32 cellular contexts compared by ENCODE assay signal in the genomic region with DNA sequence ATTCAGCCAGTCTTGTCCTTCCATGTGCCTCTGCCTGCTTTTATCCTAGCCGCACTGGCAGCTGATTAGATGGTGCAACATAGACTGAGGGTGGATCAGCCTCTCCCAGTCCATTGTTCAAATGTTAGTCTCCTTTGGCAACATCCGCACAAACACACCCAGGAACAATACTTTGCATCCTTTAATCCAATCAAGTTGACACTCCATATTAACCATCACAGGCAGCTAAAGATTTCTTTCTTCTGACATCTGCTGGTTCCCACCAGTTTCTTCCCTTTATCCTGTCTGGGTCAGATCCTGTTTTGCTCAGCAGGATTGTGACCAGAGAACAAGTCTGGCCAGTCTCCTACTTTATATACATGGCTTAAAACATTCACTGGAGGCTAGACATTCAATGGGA.
"Had no signal": no experiment of that assay in that cellular context is flagged by ENCODE, and none has a peak within 500 bp of the region (broad histone marks: within the 10 kb centered on the region; RNA-seq: fewer than 3 reads in every experiment).

No MANE protein-coding gene starts in this region.

- ATAC-seq: activated CD4-positive, CD25-positive, alpha-beta regulatory T cell treated with anti-CD3 and anti-CD28 coated beads, Interleukin-2, amount 50 U/mL, for 24 hours; heart right ventricle; left lobe of liver; lower lobe of right lung; pancreas; stimulated activated naive B cell treated with anti-CD40 and anti-IgM and Interleukin-4, amounts not matched to agents 10 μg/mL and 1 μg/mL and 100 μg/mL, for 72 hours; upper lobe of right lung had no signal

- H3K27ac Mint-ChIP-seq: nephron progenitor cell; stimulated activated naive B cell treated with anti-CD40 and anti-IgM and Interleukin-4, amounts not matched to agents 10 μg/mL and 1 μg/mL and 100 μg/mL, for 72 hours; T-helper 1 cell treated with Interleukin-12 subunit alpha and Interleukin-12 subunit beta and Interleukin-4 antibody, amounts not matched to agents 30 μg/mL and 1 μg/mL, for 36 hours had no signal

- H3K4me1 ChIP-seq: esophagus squamous epithelium, heart right ventricle, lower lobe of right lung, pancreas, prostate gland, right atrium auricular region, stomach, upper lobe of right lung had no signal

- H3K27ac ChIP-seq: epithelial cell of prostate, esophagus squamous epithelium, heart right ventricle, lower lobe of right lung, pancreas, prostate gland, right atrium auricular region, stomach, thyroid gland, upper lobe of right lung, VCaP had no signal

- H3K27me3 ChIP-seq: esophagus squamous epithelium, heart right ventricle, right atrium auricular region, stomach, thyroid gland, upper lobe of right lung had no signal

- FAIRE-seq: pancreas, TTC549 had no signal

- H3K4me1 Mint-ChIP-seq: stimulated activated naive B cell treated with anti-CD40 and anti-IgM and Interleukin-4, amounts not matched to agents 10 μg/mL and 1 μg/mL and 100 μg/mL, for 72 hours had no signal

- H3K9me3 ChIP-seq: esophagus squamous epithelium, lower lobe of right lung, pancreas, prostate gland, right atrium auricular region, thyroid gland, upper lobe of right lung had no signal

- H3K4me3 ChIP-seq: esophagus squamous epithelium, heart right ventricle, lower lobe of right lung, pancreas, prostate gland, right atrium auricular region, smooth muscle cell, stomach, thyroid gland, upper lobe of right lung had no signal

- H3K4me3 Mint-ChIP-seq: nephron progenitor cell; stimulated activated naive B cell treated with anti-CD40 and anti-IgM and Interleukin-4, amounts not matched to agents 10 μg/mL and 1 μg/mL and 100 μg/mL, for 72 hours; T-helper 1 cell treated with Interleukin-12 subunit alpha and Interleukin-12 subunit beta and Interleukin-4 antibody, amounts not matched to agents 30 μg/mL and 1 μg/mL, for 36 hours had no signal

- H3K9me3 Mint-ChIP-seq: nephron progenitor cell; stimulated activated naive B cell treated with anti-CD40 and anti-IgM and Interleukin-4, amounts not matched to agents 10 μg/mL and 1 μg/mL and 100 μg/mL, for 72 hours had no signal

- H3K27me3 Mint-ChIP-seq: stimulated activated naive B cell treated with anti-CD40 and anti-IgM and Interleukin-4, amounts not matched to agents 10 μg/mL and 1 μg/mL and 100 μg/mL, for 72 hours had no signal

- H3K36me3 ChIP-seq: esophagus squamous epithelium, heart right ventricle, lower lobe of right lung, pancreas, prostate gland, right atrium auricular region, stomach, thyroid gland, upper lobe of right lung had no signal

- H3K4me2 ChIP-seq: smooth muscle cell had no signal

- H3K36me3 Mint-ChIP-seq: stimulated activated naive B cell treated with anti-CD40 and anti-IgM and Interleukin-4, amounts not matched to agents 10 μg/mL and 1 μg/mL and 100 μg/mL, for 72 hours had no signal

- DNase-seq: activated CD4-positive, alpha-beta T cell treated with anti-CD3 and anti-CD28 coated beads for 48 hours; activated CD4-positive, alpha-beta T cell treated with anti-CD3 and anti-CD28 coated beads, Interleukin-2, amount 50 U/mL, for 48 hours; activated CD8-positive, alpha-beta memory T cell treated with anti-CD3 and anti-CD28 coated beads for 24 hours; activated gamma-delta T cell; activated naive CD4-positive, alpha-beta T cell treated with anti-CD3 and anti-CD28 coated beads, Interleukin-2, amount 50 U/mL, for 16 hours; activated T-cell treated with anti-CD3 and anti-CD28 coated beads, Interleukin-2, amount 50 U/mL, for 1 hour; amniotic stem cell; caudate nucleus; esophagus squamous epithelium; foreskin melanocyte; heart right ventricle; kidney glomerular epithelial cell; lower lobe of right lung; mesenchymal stem cell; nephron progenitor cell; nucleus accumbens; pancreas; stimulated activated CD4-positive, alpha-beta T cell treated with anti-CD3 and anti-CD28 coated beads, Interleukin-1b, Interleukin-23, amount 100 ng/mL, for 48 hours; stimulated activated naive B cell treated with anti-CD40 and anti-IgM and Interleukin-4, amounts not matched to agents 10 μg/mL and 1 μg/mL and 100 μg/mL, for 72 hours; stomach; T-helper 9 cell; thyroid gland; upper lobe of right lung had no signal
